Comparison of ENCODE assay signal across 26 cellular contexts in genomic region chr6:72715119-72715518, GRCh38.
"Had no signal": no experiment of that assay in that cellular context is flagged by ENCODE, and none has a peak within 500 bp of the region (broad histone marks: within the 10 kb centered on the region; RNA-seq: fewer than 3 reads in every experiment).

No MANE protein-coding gene starts in this region.

- H3K9me3 ChIP-seq: ascending aorta, body of pancreas had no signal

- H3K4me3 ChIP-seq: ascending aorta, body of pancreas had no signal

- H3K4me1 Mint-ChIP-seq: activated CD8-positive, alpha-beta memory T cell treated with anti-CD3 and anti-CD28 coated beads, Interleukin-2, amount 10 ng/mL, durations not matched to agents 7 days and 5 days had no signal

- H3K27ac Mint-ChIP-seq: activated CD8-positive, alpha-beta memory T cell treated with anti-CD3 and anti-CD28 coated beads, Interleukin-2, amount 10 ng/mL, durations not matched to agents 7 days and 5 days; activated CD8-positive, alpha-beta T cell treated with anti-CD3 and anti-CD28 coated beads, Interleukin-2, amount 10 ng/mL, durations not matched to agents 7 days and 5 days; activated naive CD4-positive, alpha-beta T cell treated with anti-CD3 and anti-CD28 coated beads, Interleukin-2, amount 50 U/mL, for 72 hours; activated naive CD8-positive, alpha-beta T cell treated with anti-CD3 and anti-CD28 coated beads, Interleukin-2, amount 50 U/mL, for 24 hours; activated T-cell treated with anti-CD3 and anti-CD28 coated beads, Interleukin-2, amount 50 U/mL, for 24 hours; activated T-helper 1 cell treated with anti-CD3 and anti-CD28 coated beads, Interleukin-12 subunit alpha, Interleukin-12 subunit beta, Interleukin-2, Interleukin-4 antibody, amounts not matched to agents 30 ng/mL and 10 ng/mL and 1 ng/mL, durations not matched to agents 14 hours and 24 hours and 36 hours; T-helper 1 cell treated with Interleukin-12 subunit alpha and Interleukin-12 subunit beta and Interleukin-4 antibody, amounts not matched to agents 30 μg/mL and 1 μg/mL, for 36 hours; WTC11 had no signal

- ATAC-seq: activated CD8-positive, alpha-beta memory T cell treated with anti-CD3 and anti-CD28 coated beads, Interleukin-2, amount 10 ng/mL, durations not matched to agents 7 days and 5 days; activated CD8-positive, alpha-beta T cell treated with anti-CD3 and anti-CD28 coated beads, Interleukin-2, amount 10 ng/mL, durations not matched to agents 7 days and 5 days; activated naive CD4-positive, alpha-beta T cell treated with anti-CD3 and anti-CD28 coated beads, Interleukin-2, amount 50 U/mL, for 72 hours; activated naive CD8-positive, alpha-beta T cell treated with anti-CD3 and anti-CD28 coated beads, Interleukin-2, amount 50 U/mL, for 24 hours; body of pancreas; PC-3; WTC11 had no signal

- H3K4me3 Mint-ChIP-seq: activated CD8-positive, alpha-beta memory T cell treated with anti-CD3 and anti-CD28 coated beads, Interleukin-2, amount 10 ng/mL, durations not matched to agents 7 days and 5 days; activated CD8-positive, alpha-beta T cell treated with anti-CD3 and anti-CD28 coated beads, Interleukin-2, amount 10 ng/mL, durations not matched to agents 7 days and 5 days; activated naive CD8-positive, alpha-beta T cell treated with anti-CD3 and anti-CD28 coated beads, Interleukin-2, amount 50 U/mL, for 24 hours; activated T-cell treated with anti-CD3 and anti-CD28 coated beads, Interleukin-2, amount 50 U/mL, for 24 hours; activated T-helper 1 cell treated with anti-CD3 and anti-CD28 coated beads, Interleukin-12 subunit alpha, Interleukin-12 subunit beta, Interleukin-2, Interleukin-4 antibody, amounts not matched to agents 30 ng/mL and 10 ng/mL and 1 ng/mL, durations not matched to agents 14 hours and 24 hours and 36 hours; T-helper 1 cell treated with Interleukin-12 subunit alpha and Interleukin-12 subunit beta and Interleukin-4 antibody, amounts not matched to agents 30 μg/mL and 1 μg/mL, for 36 hours; WTC11 had no signal

- H3K27me3 ChIP-seq: ascending aorta, body of pancreas had no signal

- H3K36me3 Mint-ChIP-seq: WTC11 had no signal

- H3K27me3 Mint-ChIP-seq: activated CD8-positive, alpha-beta memory T cell treated with anti-CD3 and anti-CD28 coated beads, Interleukin-2, amount 10 ng/mL, durations not matched to agents 7 days and 5 days; activated naive CD8-positive, alpha-beta T cell treated with anti-CD3 and anti-CD28 coated beads, Interleukin-2, amount 50 U/mL, for 24 hours; activated T-cell treated with anti-CD3 and anti-CD28 coated beads, Interleukin-2, amount 50 U/mL, for 24 hours had no signal

- DNase-seq: activated CD4-positive, alpha-beta T cell treated with anti-CD3 and anti-CD28 coated beads for 48 hours; activated CD4-positive, alpha-beta T cell treated with anti-CD3 and anti-CD28 coated beads, Interleukin-2, amount 50 U/mL, for 4 hours; activated CD4-positive, CD25-positive, alpha-beta regulatory T cell treated with anti-CD3 and anti-CD28 coated beads, Interleukin-2, amount 50 U/mL, for 72 hours; activated CD8-positive, alpha-beta memory T cell treated with anti-CD3 and anti-CD28 coated beads, Interleukin-2, amount 10 ng/mL, durations not matched to agents 7 days and 5 days; activated CD8-positive, alpha-beta T cell treated with anti-CD3 and anti-CD28 coated beads, Interleukin-2, amount 10 ng/mL, durations not matched to agents 7 days and 5 days; activated effector memory CD4-positive, alpha-beta T cell treated with Interleukin-2 at 50 U/mL for 16 hours; activated naive CD4-positive, alpha-beta T cell; activated naive CD8-positive, alpha-beta T cell treated with anti-CD3 and anti-CD28 coated beads, Interleukin-2, amount 50 U/mL, for 24 hours; activated T-cell treated with anti-CD3 and anti-CD28 coated beads, Interleukin-2, amount 50 U/mL, for 24 hours; amniotic stem cell; body of pancreas; MM.1S; NCI-H1105; NCI-H1436; NCI-H1694 treated with DMSO at 0.1 percent for 48 hours; NCI-H2029 treated with DMSO at 0.1 percent for 48 hours; NCI-H345; NCI-H510A; NCI-H526 treated with DMSO at 0.1 percent for 48 hours; PC-3; SHP77 treated with DMSO at 0.1 percent for 48 hours had no signal

- H3K27ac ChIP-seq: ascending aorta, body of pancreas had no signal

- H3K4me1 ChIP-seq: ascending aorta, body of pancreas had no signal

- H3K36me3 ChIP-seq: ascending aorta had no signal
